In the genomic region with DNA sequence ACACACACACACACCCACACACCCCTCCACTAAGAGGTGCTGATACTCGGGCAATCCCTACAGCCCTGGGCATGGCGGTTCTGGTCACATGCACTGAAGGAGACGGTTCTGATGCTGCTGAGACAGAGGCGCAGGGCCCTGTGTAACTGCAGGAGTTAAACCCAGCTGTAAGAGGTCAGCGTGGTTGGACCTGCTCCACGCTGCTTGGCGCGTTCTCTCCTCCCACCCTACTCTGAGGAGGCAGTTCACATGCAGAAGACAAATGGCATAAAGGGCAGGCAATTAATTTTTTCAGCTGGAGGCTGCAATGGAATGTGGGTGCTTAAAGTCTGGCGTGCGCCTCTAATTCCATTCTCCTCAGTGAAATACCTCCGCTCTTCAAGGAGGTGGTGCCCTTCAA, we compare ENCODE assay signal across 12 cellular contexts. TPM values are rescaled to one million over a fixed set of nuclear protein-coding genes. Genes with fewer than 3 reads are reported as not detected.
DNase-seq lines count a peak whose midpoint lies in the region; ATAC-seq and TF ChIP-seq lines count a peak whose summit lies in the region.
"Had no signal": no experiment of that assay in that cellular context is flagged by ENCODE, and none has a peak within 500 bp of the region (broad histone marks: within the 10 kb centered on the region; RNA-seq: fewer than 3 reads in every experiment).

No MANE protein-coding gene starts in this region.

- H3K9me3 Mint-ChIP-seq in GM23338: peaks cover 10% of the 10 kb centered on the region
- no peaks in the 10 kb centered on the region for H3K9me3 Mint-ChIP-seq in activated T-helper 17 cell treated with anti-CD3 and anti-CD28 coated beads, Interleukin-2, amount 50 U/mL, for 72 hours
- peaks cover 9% of the 10 kb centered on the region for H3K9me3 Mint-ChIP-seq in glutamatergic neuron (ENCODE audit: unreplicated experiment)
- H3K9me3 Mint-ChIP-seq in Calu3 (ENCODE audit: low read depth, unreplicated experiment): no peaks in the 10 kb centered on the region
- H3K9me3 Mint-ChIP-seq: T-helper 1 cell treated with Interleukin-12 subunit alpha and Interleukin-12 subunit beta and Interleukin-4 antibody, amounts not matched to agents 30 μg/mL and 1 μg/mL, for 36 hours had no signal

- ATAC-seq in GM23338 (no peak), GM21825 (IDR thresholded peaks at IDR 0.05; ENCODE audit: unreplicated experiment) (no peak)
- no peak for ATAC-seq in activated T-helper 17 cell treated with anti-CD3 and anti-CD28 coated beads, Interleukin-2, amount 50 U/mL, for 72 hours (replicated peaks)

- no peaks in the 10 kb centered on the region for H3K79me2 ChIP-seq in GM23338 (replicated peaks; ENCODE audit: insufficient read depth)

- no peak overlapping the region; the same call in 1 of the 2 replicates for H2AFZ ChIP-seq in GM23338

- H3K27ac Mint-ChIP-seq in GM23338 (no peak overlapping the region), glutamatergic neuron (ENCODE audit: unreplicated experiment) (no peak overlapping the region), Calu3 (ENCODE audit: unreplicated experiment) (no peak overlapping the region)
- no peak overlapping the region for H3K27ac Mint-ChIP-seq in activated T-helper 17 cell treated with anti-CD3 and anti-CD28 coated beads, Interleukin-2, amount 50 U/mL, for 72 hours

- H3K9me3 ChIP-seq in skeletal muscle satellite cell (replicated peaks; ENCODE audit: low read length): no peaks in the 10 kb centered on the region

- H3F3A ChIP-seq in GM23338 (replicated peaks; ENCODE audit: low read depth): no peaks in the 10 kb centered on the region

- H3K36me3 Mint-ChIP-seq in GM23338 (ENCODE audit: low read depth) (peaks cover 6% of the 10 kb centered on the region; the same call in 2 of the 3 replicates), glutamatergic neuron (ENCODE audit: unreplicated experiment) (peaks cover 5% of the 10 kb centered on the region), Calu3 (ENCODE audit: insufficient read depth, unreplicated experiment) (no peaks in the 10 kb centered on the region)
- H3K36me3 Mint-ChIP-seq in activated T-helper 17 cell treated with anti-CD3 and anti-CD28 coated beads, Interleukin-2, amount 50 U/mL, for 72 hours (ENCODE audit: low read depth): no peaks in the 10 kb centered on the region

- no peak overlapping the region for H3K4me3 ChIP-seq in GM23338
- H3K4me3 ChIP-seq in skeletal muscle satellite cell (ENCODE audit: low read length): no peak overlapping the region

- H3K27me3 Mint-ChIP-seq in GM23338 (ENCODE audit: insufficient read depth, low read depth, poor library complexity): peaks cover 16% of the 10 kb centered on the region
- no peaks in the 10 kb centered on the region for H3K27me3 Mint-ChIP-seq in activated T-helper 17 cell treated with anti-CD3 and anti-CD28 coated beads, Interleukin-2, amount 50 U/mL, for 72 hours
- H3K27me3 Mint-ChIP-seq in glutamatergic neuron (ENCODE audit: unreplicated experiment): peaks cover 2% of the 10 kb centered on the region
- H3K27me3 Mint-ChIP-seq in Calu3 (ENCODE audit: unreplicated experiment): peaks cover 15% of the 10 kb centered on the region

- no peak for TF ChIP-seq CTCF in GM23338 (conservative IDR thresholded peaks at IDR 0.05; ENCODE audit: low read depth in 2 of 2)
- no peak for TF ChIP-seq CTCF in glutamatergic neuron (IDR thresholded peaks at IDR 0.05; ENCODE audit: partially characterized antibody, unreplicated experiment)
- TF ChIP-seq CTCF in Calu3 (IDR thresholded peaks at IDR 0.05; ENCODE audit: unreplicated experiment): no peak

- no peak overlapping the region for H3K4me3 Mint-ChIP-seq in GM23338
- H3K4me3 Mint-ChIP-seq in activated T-helper 17 cell treated with anti-CD3 and anti-CD28 coated beads, Interleukin-2, amount 50 U/mL, for 72 hours: peak overlapping the region; percentile 92
- no peak overlapping the region for H3K4me3 Mint-ChIP-seq in glutamatergic neuron (ENCODE audit: unreplicated experiment)
- no peak overlapping the region for H3K4me3 Mint-ChIP-seq in Calu3 (ENCODE audit: low read depth, unreplicated experiment)

- H3K9me2 ChIP-seq in GM23338 (ENCODE audit: insufficient read depth): no peaks in the 10 kb centered on the region

- no peaks in the 10 kb centered on the region for H4K20me1 ChIP-seq in GM23338 (replicated peaks; ENCODE audit: insufficient read depth)

- no peak overlapping the region for H3K27ac ChIP-seq in GM23338 (ENCODE audit: low read depth)

- DNase-seq in GM23338 (ENCODE audit: low spot score) (no peak), iris pigment epithelial cell (ENCODE audit: low read depth) (peak; percentile 14), A172 (ENCODE audit: low spot score) (no peak), glutamatergic neuron (no peak), Calu3 (no peak)
- DNase-seq: activated effector memory CD4-positive, alpha-beta T cell treated with Interleukin-2 at 50 U/mL for 16 hours; DMS53 had no signal

- BruUV-seq in Calu3 (replicated peaks; lab: Mats Ljungman, UMichigan): no TSS peak

- CTCF ChIA-PET in Calu3 (lab: Charles Lee): no interaction called here

- H3K4me1 ChIP-seq in GM23338 (ENCODE audit: insufficient read depth) (peaks cover 15% of the 10 kb centered on the region), skeletal muscle satellite cell (ENCODE audit: control insufficient read depth, insufficient read depth, low read length) (peaks cover 28% of the 10 kb centered on the region)

- H3K4me1 Mint-ChIP-seq in GM23338 (peaks cover 31% of the 10 kb centered on the region), glutamatergic neuron (ENCODE audit: low read depth, unreplicated experiment) (peaks cover 13% of the 10 kb centered on the region), Calu3 (ENCODE audit: low read depth, unreplicated experiment) (no peaks in the 10 kb centered on the region)
- peaks cover 33% of the 10 kb centered on the region for H3K4me1 Mint-ChIP-seq in activated T-helper 17 cell treated with anti-CD3 and anti-CD28 coated beads, Interleukin-2, amount 50 U/mL, for 72 hours

- no peak overlapping the region for H3K9ac ChIP-seq in skeletal muscle satellite cell (ENCODE audit: low read depth, low read length)

- 0 out of 2 replicates have a peak overlapping the region, but pooled peaks have one; percentile 38 for H3K4me2 ChIP-seq in GM23338
- H3K4me2 ChIP-seq in skeletal muscle satellite cell (ENCODE audit: low read length): peak overlapping the region; percentile 79

- H3K36me3 ChIP-seq in GM23338 (ENCODE audit: insufficient read depth) (no peaks in the 10 kb centered on the region), skeletal muscle satellite cell (ENCODE audit: insufficient read depth, low read length) (no peaks in the 10 kb centered on the region)

- H3K27me3 ChIP-seq in GM23338 (ENCODE audit: insufficient read depth) (peaks cover 25% of the 10 kb centered on the region), skeletal muscle satellite cell (ENCODE audit: control insufficient read depth, insufficient read depth, low read length) (peaks cover 6% of the 10 kb centered on the region)

- intact Hi-C loops in Calu3 (cut with micrococcal nuclease; ENCODE audit: unreplicated experiment): no loop called here

TF ChIP-seq in GM23338, 12 proteins besides CTCF, POLR2A, EP300 and RAD21 (continues in another document):
- no peak for TF ChIP-seq CREB1 (CRISPR knock-in tag; IDR thresholded peaks at IDR 0.05; ENCODE audit: low read depth)

RNA-seq across cellular contexts. Expression of gene GRK7, which starts 35.2 kb away (rescaled TPM):
- total RNA-seq in GM23338 (2014; rRNA removed; shearing (Covaris generic)): not detected in 2 replicates
- polyA plus RNA-seq in GM23338 (2016; fragmentation: Nextera tagmentation; extraction: Ambion mirVana): not detected in 2 replicates
- total RNA-seq in activated T-helper 17 cell treated with anti-CD3 and anti-CD28 coated beads, Interleukin-2, amount 50 U/mL, for 72 hours: under 1 TPM in 1 of 2 donors, not detected in 1; 0.09 TPM
- total RNA-seq in skeletal muscle satellite cell (2012; rRNA removed): not detected in 2 replicates
- total RNA-seq in A172 (2014; rRNA removed; shearing (Covaris generic)): not detected in 2 replicates
- total RNA-seq in glutamatergic neuron (ENCODE audit: unreplicated experiment) (not detected), Calu3 (2022) (not detected in 2 replicates)
- total RNA-seq: smooth muscle cell had no signal
- polyA plus RNA-seq: smooth muscle cell had no signal
